1 cellular context compared by ENCODE assay signal in the genomic region with DNA sequence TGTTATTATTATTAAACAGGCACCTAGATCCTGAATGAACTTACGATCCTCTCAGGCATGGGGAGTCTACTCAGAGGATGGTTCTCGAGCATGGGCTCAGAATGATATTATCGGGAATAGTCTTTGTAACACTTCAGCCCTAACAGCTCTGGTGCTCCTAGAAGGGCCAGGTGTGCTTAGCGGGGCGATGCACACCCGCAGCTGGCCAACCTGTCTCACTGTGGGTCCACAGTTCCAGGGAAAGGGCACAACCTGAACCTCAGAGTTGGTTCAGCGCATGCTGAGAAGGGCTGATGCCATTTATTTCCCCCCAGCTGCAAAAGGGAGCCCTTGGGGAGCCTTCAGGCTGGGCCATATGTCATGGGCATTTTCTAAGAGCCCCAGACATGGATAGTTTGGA.
TF ChIP-seq lines count a peak whose summit lies in the region.

No MANE protein-coding gene starts in this region.

TF ChIP-seq in H1, 55 proteins besides CTCF, POLR2A, EP300 and RAD21:
- TF ChIP-seq POU5F1 (IDR thresholded peaks at IDR 0.05; ENCODE audit: low read depth, low read length) (no peak), ZNF274 (IDR thresholded peaks at IDR 0.05; ENCODE audit: borderline replicate concordance, extremely low read depth, low read length) (no peak), GTF2F1 (IDR thresholded peaks at IDR 0.05; ENCODE audit: borderline replicate concordance, low read depth, low read length) (no peak), RNF2 (IDR thresholded peaks at IDR 0.05; ENCODE audit: borderline replicate concordance, low read depth, low read length, missing control alignments, poor library complexity, severe bottlenecking) (no peak), POLR2AphosphoS5 (IDR thresholded peaks at IDR 0.05; ENCODE audit: low read depth, low read length) (no peak), RFX5 (IDR thresholded peaks at IDR 0.05; ENCODE audit: borderline replicate concordance, low read depth, low read length) (no peak), SIX5 (IDR thresholded peaks at IDR 0.05; ENCODE audit: low read depth, low read length) (no peak), TAF7 (optimal IDR thresholded peaks at IDR 0.05; ENCODE audit: borderline replicate concordance, low read depth, low read length) (no peak), JUND (IDR thresholded peaks at IDR 0.05; ENCODE audit: low read length) (no peak), TCF12 (IDR thresholded peaks at IDR 0.05; ENCODE audit: low read depth, low read length) (no peak), BRCA1 (IDR thresholded peaks at IDR 0.05; ENCODE audit: low read depth, low read length) (no peak), HDAC6 (IDR thresholded peaks at IDR 0.05; ENCODE audit: low read depth, low read length) (no peak)
- TF ChIP-seq, protein P1, sequence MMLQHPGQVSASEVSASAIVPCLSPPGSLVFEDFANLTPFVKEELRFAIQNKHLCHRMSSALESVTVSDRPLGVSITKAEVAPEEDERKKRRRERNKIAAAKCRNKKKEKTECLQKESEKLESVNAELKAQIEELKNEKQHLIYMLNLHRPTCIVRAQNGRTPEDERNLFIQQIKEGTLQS (IDR thresholded peaks at IDR 0.05; ENCODE audit: insufficient read depth, low read depth, low read length), result no peak
- TF ChIP-seq, protein P2, sequence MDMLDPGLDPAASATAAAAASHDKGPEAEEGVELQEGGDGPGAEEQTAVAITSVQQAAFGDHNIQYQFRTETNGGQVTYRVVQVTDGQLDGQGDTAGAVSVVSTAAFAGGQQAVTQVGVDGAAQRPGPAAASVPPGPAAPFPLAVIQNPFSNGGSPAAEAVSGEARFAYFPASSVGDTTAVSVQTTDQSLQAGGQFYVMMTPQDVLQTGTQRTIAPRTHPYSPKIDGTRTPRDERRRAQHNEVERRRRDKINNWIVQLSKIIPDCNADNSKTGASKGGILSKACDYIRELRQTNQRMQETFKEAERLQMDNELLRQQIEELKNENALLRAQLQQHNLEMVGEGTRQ (IDR thresholded peaks at IDR 0.05; ENCODE audit: low read length), result no peak
